9 cellular contexts compared by ENCODE assay signal in the genomic region with DNA sequence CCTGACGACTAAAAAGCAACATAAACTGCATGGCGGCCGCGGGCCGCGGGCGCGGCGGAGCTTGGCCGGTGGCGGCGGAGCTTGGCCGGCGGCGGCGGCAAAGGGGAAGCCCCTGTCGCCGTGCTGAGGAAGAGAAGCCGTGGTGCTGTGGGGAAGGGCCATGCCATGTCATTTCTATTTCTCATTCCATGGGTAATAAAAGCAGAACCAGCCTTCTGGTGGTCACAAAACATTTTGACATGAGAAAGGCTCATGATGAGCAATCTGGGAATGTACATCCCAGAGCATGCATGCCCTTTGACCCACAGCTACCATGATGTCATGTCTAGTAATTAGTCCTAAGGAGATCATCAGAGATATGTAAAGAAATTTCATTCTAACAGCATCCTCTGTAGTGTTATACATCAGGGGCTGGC. TPM values are rescaled to one million over a fixed set of nuclear protein-coding genes. Genes with fewer than 3 reads are reported as not detected.
DNase-seq lines count a peak whose midpoint lies in the region; ATAC-seq, FAIRE-seq and TF ChIP-seq lines count a peak whose summit lies in the region.
"Had no signal": no experiment of that assay in that cellular context is flagged by ENCODE, and none has a peak within 500 bp of the region (broad histone marks: within the 10 kb centered on the region; RNA-seq: fewer than 3 reads in every experiment).

No MANE protein-coding gene starts in this region.

- H3K4me2 ChIP-seq in PC-9 (peak overlapping the region; percentile 39; the same call in 1 of the 2 replicates), astrocyte (ENCODE audit: low read length) (peak overlapping the region; percentile 83)

- no peaks in the 10 kb centered on the region for H3K36me3 ChIP-seq in PC-9 (ENCODE audit: low read depth)
- no peaks in the 10 kb centered on the region for H3K36me3 ChIP-seq in astrocyte (ENCODE audit: insufficient read depth, low read length)
- no peaks in the 10 kb centered on the region for H3K36me3 ChIP-seq in lung (ENCODE audit: control insufficient read depth in 2 of 2, insufficient read depth in 2 of 2, low read length in 2 of 2)

- intact Hi-C loops in PC-9 (cut with micrococcal nuclease; ENCODE audit: unreplicated experiment): loop anchor here (10.0 kb wide), 1 partner anchor 532 kb away; no protein-coding TSS in a partner anchor

- no peaks in the 10 kb centered on the region for H3K36me3 Mint-ChIP-seq in astrocyte (ENCODE audit: low read depth, unreplicated experiment)

- H3K79me2 ChIP-seq in PC-9 (ENCODE audit: low read depth): no peaks in the 10 kb centered on the region
- H3K79me2 ChIP-seq in astrocyte (ENCODE audit: insufficient read depth, low read length): no peaks in the 10 kb centered on the region

- H3K27me3 ChIP-seq in PC-9 (ENCODE audit: insufficient read depth, low read depth) (no peaks in the 10 kb centered on the region), astrocyte (ENCODE audit: insufficient read depth, low read length) (no peaks in the 10 kb centered on the region), lung (ENCODE audit: control insufficient read depth, insufficient read depth) (no peaks in the 10 kb centered on the region)

- H3K27ac Mint-ChIP-seq in astrocyte (ENCODE audit: unreplicated experiment): no peak overlapping the region

- no peaks in the 10 kb centered on the region for H3K9me3 Mint-ChIP-seq in astrocyte (ENCODE audit: unreplicated experiment)

- CTCF ChIA-PET in PC-9 (lab: Charles Lee): no interaction called here

- no TSS peak for BruUV-seq in PC-9 (replicated peaks; lab: Mats Ljungman, UMichigan)

- no peaks in the 10 kb centered on the region for H4K20me1 ChIP-seq in PC-9 (ENCODE audit: insufficient read depth)
- no peaks in the 10 kb centered on the region for H4K20me1 ChIP-seq in astrocyte (ENCODE audit: insufficient read depth, low read length)

- no peaks in the 10 kb centered on the region for H3K4me1 ChIP-seq in PC-9 (replicated peaks; ENCODE audit: insufficient read depth)
- peaks cover 18% of the 10 kb centered on the region for H3K4me1 ChIP-seq in astrocyte (ENCODE audit: insufficient read depth, low read length)
- no peaks in the 10 kb centered on the region for H3K4me1 ChIP-seq in lung (ENCODE audit: control insufficient read depth in 2 of 2, insufficient read depth in 2 of 2, low read length in 2 of 2)

- no peak for TF ChIP-seq CTCF in PC-9 (conservative IDR thresholded peaks at IDR 0.05)
- no peak for TF ChIP-seq CTCF in astrocyte (IDR thresholded peaks at IDR 0.05; ENCODE audit: insufficient read depth, low read depth, low read length)
- TF ChIP-seq CTCF in lung (IDR thresholded peaks at IDR 0.05; ENCODE audit: control extremely low read depth, extremely low read depth): no peak
- no peak for TF ChIP-seq CTCF in D721Med (IDR thresholded peaks at IDR 0.05; ENCODE audit: insufficient read depth, missing control alignments)

- POLR2A ChIA-PET in PC-9 (lab: Charles Lee; ENCODE audit: unreplicated experiment): interaction anchor here (0.6 to 0.7 kb wide), 2 partner anchors 10 to 320 kb away, joined by 5 to 11 read pairs; no protein-coding TSS in a partner anchor

- H3K27ac ChIP-seq in PC-9: no peak overlapping the region
- H3K27ac ChIP-seq in astrocyte (ENCODE audit: low read depth, low read length): peak overlapping the region; percentile 51
- H3K27ac ChIP-seq in lung (ENCODE audit: low read depth in 1 of 2, low read length in 1 of 2): peak overlapping the region in 1 of 2 donors; percentile 23

- H3K4me1 Mint-ChIP-seq in astrocyte (ENCODE audit: low read depth, unreplicated experiment): peaks cover 16% of the 10 kb centered on the region

- H3K9me3 ChIP-seq in PC-9 (ENCODE audit: insufficient read depth, low read depth): no peaks in the 10 kb centered on the region
- H3K9me3 ChIP-seq in astrocyte (ENCODE audit: insufficient read depth, low read depth, low read length): no peaks in the 10 kb centered on the region
- no peaks in the 10 kb centered on the region for H3K9me3 ChIP-seq in lung (ENCODE audit: control insufficient read depth in 2 of 2, insufficient read depth in 1 of 2, low read length in 1 of 2)

- peak overlapping the region; percentile 64 for H3K9ac ChIP-seq in astrocyte (ENCODE audit: low read length)

- DNase-seq in PC-9: peak in 1 of 2 experiments; percentile 40
- DNase-seq in astrocyte (ENCODE audit: low read depth): peak; percentile 52
- peak; percentile 43 for DNase-seq in lung (ENCODE audit: low spot score)
- no peak for DNase-seq in D721Med (ENCODE audit: insufficient read length, low spot score)

- no peaks in the 10 kb centered on the region for H3K27me3 Mint-ChIP-seq in astrocyte (ENCODE audit: low read depth, unreplicated experiment)

- no peaks in the 10 kb centered on the region for H3K9me2 ChIP-seq in PC-9 (ENCODE audit: insufficient read depth)

- 2 to 16% methylated on average over 19 of the region's 19 CpGs for WGBS in lung, 2 donors

- H2AFZ ChIP-seq in PC-9 (0 out of 2 replicates have a peak overlapping the region, but pooled peaks have one; percentile 68), astrocyte (ENCODE audit: low read depth, low read length) (peak overlapping the region; percentile 57)

- peak; percentile 66 for ATAC-seq in GM19452 (IDR thresholded peaks at IDR 0.05; ENCODE audit: unreplicated experiment)
- ATAC-seq in lung (ENCODE audit: insufficient read depth, low FRiP score): peak; percentile 77
- no peak for ATAC-seq in HG03159 (IDR thresholded peaks at IDR 0.05; ENCODE audit: unreplicated experiment)
- ATAC-seq in GM21529 (IDR thresholded peaks at IDR 0.05; ENCODE audit: unreplicated experiment): no peak
- ATAC-seq in GM18868 (IDR thresholded peaks at IDR 0.05; ENCODE audit: unreplicated experiment): no peak

- H3K4me3 Mint-ChIP-seq in astrocyte (ENCODE audit: unreplicated experiment): no peak overlapping the region

- FAIRE-seq in astrocyte (lab: Jason Lieb, UNC) (no peak), D721Med (lab: Jason Lieb, UNC) (no peak)

- H3F3A ChIP-seq in PC-9 (ENCODE audit: insufficient read depth, low read depth): no peaks in the 10 kb centered on the region; the same call in 1 of the 2 replicates

- H3K4me3 ChIP-seq in PC-9: peak overlapping the region; percentile 32; the same call in 1 of the 2 replicates
- peak overlapping the region; percentile 41 for H3K4me3 ChIP-seq in astrocyte (ENCODE audit: insufficient read depth, low read depth, low read length)
- H3K4me3 ChIP-seq in lung: no peak overlapping the region

RNA-seq across cellular contexts. Expression of a gene that starts 23.9 kb away (rescaled TPM):
- 11.7 and 14.7 TPM in 2 replicates for total RNA-seq in PC-9 (2021)
- total RNA-seq in astrocyte: 14.9 and 21.7 TPM in 2 replicates
- 10 to 100 TPM; 19.5 to 23.3 TPM for total RNA-seq in lung
- 1 to 10 TPM; 7.1 to 8.1 TPM for polyA plus RNA-seq in lung

RNA-seq across cellular contexts. Expression of a gene that starts 47.1 kb away (rescaled TPM):
- total RNA-seq in PC-9 (2021) (not detected in 2 replicates), astrocyte (not detected in 2 replicates), lung (10 to 100 TPM; 50.0 to 57.3 TPM)
- 10 to 100 TPM; 57.3 to 57.6 TPM for polyA plus RNA-seq in lung
- total RNA-seq: LHCN-M2 had no signal

Comparison
In these comparisons a context has a peak if more than half of its experiments do, and no peak if none do; other contexts are left out.
1. ATAC-seq: peak in GM19452 (single experiment) and lung (single experiment); none in HG03159 (single experiment), GM21529 (single experiment) and GM18868 (single experiment).
2. RNA of a gene that starts 47.1 kb away (total RNA-seq): 50.0 to 57.3 TPM in lung; not detected in PC-9 and not detected in astrocyte; every median in the first group is over 10 times any median in the second.